Comparison of ENCODE assay signal across 13 cellular contexts in the genomic region with DNA sequence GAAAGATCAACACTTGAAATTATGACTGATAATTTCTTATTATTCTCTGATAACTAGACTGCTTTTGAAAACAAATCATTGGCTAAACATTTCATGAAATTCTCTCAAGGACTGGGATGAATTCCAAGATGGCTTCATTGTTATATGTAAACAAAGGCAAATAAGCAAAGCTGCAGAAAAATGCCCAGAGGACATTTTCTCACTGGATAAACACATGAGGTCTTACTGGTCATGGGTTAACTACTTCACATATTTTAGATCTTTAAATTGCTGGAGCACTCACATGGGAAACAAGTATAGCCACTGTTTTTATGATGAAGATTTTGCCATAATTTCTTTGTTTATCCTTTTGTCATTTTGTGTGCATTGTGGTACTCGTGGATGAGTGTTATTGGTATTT.
A peak's percentile ranks its signal among the peaks of the same experiment; 100 is the strongest.
DNase-seq lines count a peak whose midpoint lies in the region; ATAC-seq and TF ChIP-seq lines count a peak whose summit lies in the region.
"Had no signal": no experiment of that assay in that cellular context is flagged by ENCODE, and none has a peak within 500 bp of the region (broad histone marks: within the 10 kb centered on the region; RNA-seq: fewer than 3 reads in every experiment).

No MANE protein-coding gene starts in this region.

- 0 out of 2 replicates have a peak, but pooled peaks cover under 1% of the 10 kb centered on the region for H3K9me2 ChIP-seq in PC-3 (replicated peaks; ENCODE audit: low read length)

- BruUV-seq in PC-3 (replicated peaks; lab: Mats Ljungman, UMichigan), result no TSS peak

- H3K27me3 ChIP-seq in PC-3 (ENCODE audit: low read length), result no peaks in the 10 kb centered on the region
- no peaks in the 10 kb centered on the region for H3K27me3 ChIP-seq in right cardiac atrium (ENCODE audit: control insufficient read depth, insufficient read depth)
- H3K27me3 ChIP-seq in tibial nerve, result no peaks in the 10 kb centered on the region
- H3K27me3 ChIP-seq in spleen (replicated peaks in 1 of 7), result no peaks in the 10 kb centered on the region
- H3K27me3 ChIP-seq: BE2C, tibial artery had no signal

- CTCF ChIA-PET in PC-3 (lab: Charles Lee), result interaction anchor here (0.6 kb wide), 1 partner anchor 178 kb away, joined by 3 read pairs; no protein-coding TSS in a partner anchor

- H4K20me1 ChIP-seq in PC-3 (ENCODE audit: low read length), result no peaks in the 10 kb centered on the region

- H2AFZ ChIP-seq in PC-3 (ENCODE audit: low read length), result 0 out of 2 replicates have a peak overlapping the region, but pooled peaks have one; percentile 69

- no peaks in the 10 kb centered on the region for H3K9me3 ChIP-seq in PC-3 (ENCODE audit: low read length)
- no peaks in the 10 kb centered on the region for H3K9me3 ChIP-seq in right cardiac atrium (ENCODE audit: control insufficient read depth, low read length)
- H3K9me3 ChIP-seq in tibial nerve, result no peaks in the 10 kb centered on the region
- H3K9me3 ChIP-seq in spleen, result no peaks in the 10 kb centered on the region
- H3K9me3 ChIP-seq: BE2C, tibial artery had no signal

- peak overlapping the region; percentile 68 for H3K4me2 ChIP-seq in PC-3 (ENCODE audit: low read length)
- H3K4me2 ChIP-seq: KMS-11 had no signal

- no peaks in the 10 kb centered on the region for H3K36me3 ChIP-seq in PC-3 (ENCODE audit: low read depth, low read length)
- H3K36me3 ChIP-seq in tibial nerve, result no peaks in the 10 kb centered on the region
- H3K36me3 ChIP-seq in spleen, result no peaks in the 10 kb centered on the region
- H3K36me3 ChIP-seq: BE2C, tibial artery had no signal

- intact Hi-C loops in PC-3 (cut with micrococcal nuclease) (loop anchor here (1.0 to 10.0 kb wide), 5 partner anchors 36 to 324 kb away; a partner anchor contains a TSS), right cardiac atrium (cut with DNase I) (loop anchor here in 1 of 4 donors (10.0 kb wide), 1 partner anchor 58 kb away; no protein-coding TSS in a partner anchor), spleen (cut with DNase I; ENCODE audit: low total_unique reads) (no loop called here)

- no peak for TF ChIP-seq POLR2A in tibial nerve (IDR thresholded peaks at IDR 0.05)
- TF ChIP-seq POLR2A in spleen (IDR thresholded peaks at IDR 0.05), result no peak

- H3K79me2 ChIP-seq in PC-3 (ENCODE audit: low read length), result no peaks in the 10 kb centered on the region

- no peak for TF ChIP-seq EP300 in tibial nerve (IDR thresholded peaks at IDR 0.05)

- POLR2A ChIA-PET in PC-3 (lab: Charles Lee; ENCODE audit: unreplicated experiment), result no interaction called here

- WGBS in right cardiac atrium, result 42% methylated on average over 1 of the region's 1 CpG
- WGBS in tibial nerve, 2 donors, result 19 to 26% methylated on average over 1 of the region's 1 CpG
- 30 to 78% (median 55%) methylated on average over 1 of the region's 1 CpG for WGBS in spleen, 5 donors

- TF ChIP-seq CTCF in 22Rv1 (IDR thresholded peaks at IDR 0.05), result no peak
- TF ChIP-seq CTCF in PC-3 (conservative IDR thresholded peaks at IDR 0.05; ENCODE audit: low read depth, low read length), result no peak
- TF ChIP-seq CTCF in tibial nerve (IDR thresholded peaks at IDR 0.05), result no peak
- no peak for TF ChIP-seq CTCF in spleen (IDR thresholded peaks at IDR 0.05 in 8 of 11, conservative IDR thresholded peaks at IDR 0.05 in 3 of 11)

- H3K4me1 ChIP-seq in PC-3 (ENCODE audit: insufficient read depth, low read length) (peaks cover 15% of the 10 kb centered on the region), right cardiac atrium (ENCODE audit: control insufficient read depth, insufficient read depth, low read length) (no peaks in the 10 kb centered on the region), tibial nerve (peaks cover 0 to 30% (median 2%) of the 10 kb centered on the region in 4 donors), spleen (peaks cover 0 to 9% (median 3%) of the 10 kb centered on the region in 6 donors)
- H3K4me1 ChIP-seq: tibial artery had no signal

- DNase-seq in G401 (ENCODE audit: low spot score) (peak; percentile 27), PC-3 (peak; percentile 84), foreskin melanocyte (peak; percentile 86), midbrain (lab: John Stamatoyannopoulos, UW) (no peak), right cardiac atrium (no peak), tibial nerve (ENCODE audit: low spot score in 2 of 2) (no peak), spleen (no peak)
- DNase-seq: activated T-cell treated with anti-CD3 and anti-CD28 coated beads, Interleukin-2, amount 50 U/mL, for 24 hours; cortex of kidney; tibial artery had no signal

- in situ Hi-C loops in G401 (cut with HindIII; ENCODE audit: low sequenced_read_pairs), result no loop called here

- no peaks in the 10 kb centered on the region for H3F3A ChIP-seq in PC-3 (ENCODE audit: low read length, unreplicated experiment)

- H3K4me3 ChIP-seq in PC-3 (ENCODE audit: low read length) (peak overlapping the region; percentile 45; the same call in 1 of the 2 replicates), right cardiac atrium (ENCODE audit: low read length) (no peak overlapping the region), tibial nerve (no peak overlapping the region), spleen (no peak overlapping the region)
- H3K4me3 ChIP-seq: tibial artery had no signal

- H3K27ac ChIP-seq in 22Rv1, result peak overlapping the region; percentile 64
- no peak overlapping the region for H3K27ac ChIP-seq in PC-3 (ENCODE audit: low read length)
- no peak overlapping the region for H3K27ac ChIP-seq in right cardiac atrium (ENCODE audit: low read length)
- peak overlapping the region in 2 of 4 donors; percentile 68 to 69 for H3K27ac ChIP-seq in tibial nerve
- no peak overlapping the region for H3K27ac ChIP-seq in spleen
- H3K27ac ChIP-seq: KMS-11, tibial artery had no signal

- H3K9ac ChIP-seq in PC-3 (ENCODE audit: low read length), result no peak overlapping the region
- H3K9ac ChIP-seq: KMS-11 had no signal

- peak; percentile 92 for ATAC-seq in PC-3
- no peak for ATAC-seq in right cardiac atrium

Comparison
In these comparisons a context has a peak if more than half of its experiments do, and no peak if none do; other contexts are left out.
1. DNase-seq: peak in G401 (single experiment), PC-3 (single experiment) and foreskin melanocyte (single experiment); none in midbrain (single experiment), right cardiac atrium (0 of 3), tibial nerve (0 of 2) and spleen (single experiment).